ENCODE assay signal across 8 cellular contexts in the genomic region with DNA sequence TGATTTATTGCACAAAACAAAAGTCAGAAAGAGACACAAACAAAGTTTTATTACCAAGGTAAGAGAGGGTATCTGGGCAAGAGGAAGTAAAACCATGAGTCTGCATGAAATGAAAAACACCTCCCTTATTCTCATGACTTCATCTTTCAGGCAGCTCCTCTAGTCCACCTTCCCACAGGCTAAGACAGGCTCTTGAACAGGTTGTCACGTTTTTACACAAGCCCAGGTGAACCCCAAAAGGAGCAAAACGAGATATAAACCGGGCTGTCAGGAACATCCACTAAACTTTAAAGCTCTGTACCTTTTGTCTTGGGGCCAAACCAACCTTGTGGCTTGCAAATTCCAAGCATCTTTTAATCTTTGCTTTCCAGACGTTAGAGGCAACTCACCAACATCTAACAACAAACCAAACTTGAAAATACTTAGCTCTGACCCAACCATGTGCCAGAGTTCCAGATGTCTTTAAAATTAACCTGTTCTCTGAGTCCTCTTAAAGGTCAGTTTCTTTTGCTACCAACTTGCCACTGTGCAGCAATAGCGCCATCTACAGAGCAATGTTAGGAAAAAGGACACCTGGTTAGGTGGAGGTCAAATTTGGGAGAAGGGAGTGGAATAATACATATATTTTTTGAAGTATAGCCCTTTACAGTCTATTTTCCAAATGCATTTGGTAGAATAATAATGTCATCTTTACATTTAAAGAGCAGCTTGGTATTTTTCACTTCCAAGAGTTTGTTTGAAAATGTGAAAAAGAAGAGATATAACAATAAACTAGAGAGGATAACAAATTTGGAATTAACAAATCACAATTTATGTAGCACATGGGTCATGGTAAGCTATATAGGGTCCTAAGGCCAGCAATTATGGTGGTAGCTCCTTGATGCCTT.
DNase-seq lines count a peak whose midpoint lies in the region; ATAC-seq lines count a peak whose summit lies in the region.

No MANE protein-coding gene starts in this region.

- peaks cover 14% of the 10 kb centered on the region for H3K4me1 Mint-ChIP-seq in activated T-helper 17 cell treated with anti-CD3 and anti-CD28 coated beads, Interleukin-2, amount 50 U/mL, for 72 hours

- no peaks in the 10 kb centered on the region for H3K27me3 ChIP-seq in aorta (ENCODE audit: control insufficient read depth in 1 of 2, insufficient read depth in 2 of 2, low read length in 1 of 2)

- H3K36me3 ChIP-seq in aorta (ENCODE audit: control insufficient read depth in 1 of 2, insufficient read depth in 2 of 2, low read length in 1 of 2): no peaks in the 10 kb centered on the region

- H3K27me3 Mint-ChIP-seq in activated T-helper 17 cell treated with anti-CD3 and anti-CD28 coated beads, Interleukin-2, amount 50 U/mL, for 72 hours: no peaks in the 10 kb centered on the region

- H3K27ac ChIP-seq in aorta (ENCODE audit: low read depth in 1 of 2, low read length in 2 of 2): no peak overlapping the region

- ATAC-seq in GM18909 (IDR thresholded peaks at IDR 0.05; ENCODE audit: poor library complexity, unreplicated experiment) (peak; percentile 95), HG03060 (IDR thresholded peaks at IDR 0.05; ENCODE audit: low read depth, unreplicated experiment) (peak; percentile 93), aorta (ENCODE audit: low FRiP score) (no peak)
- peak; percentile 77 for ATAC-seq in activated T-helper 17 cell treated with anti-CD3 and anti-CD28 coated beads, Interleukin-2, amount 50 U/mL, for 72 hours (replicated peaks)

- intact Hi-C loops in aorta (cut with DNase I): no loop called here

- H3K9me3 Mint-ChIP-seq in activated T-helper 17 cell treated with anti-CD3 and anti-CD28 coated beads, Interleukin-2, amount 50 U/mL, for 72 hours: no peaks in the 10 kb centered on the region

- peak overlapping the region; percentile 33 for H3K27ac Mint-ChIP-seq in activated T-helper 17 cell treated with anti-CD3 and anti-CD28 coated beads, Interleukin-2, amount 50 U/mL, for 72 hours

- H3K36me3 Mint-ChIP-seq in activated T-helper 17 cell treated with anti-CD3 and anti-CD28 coated beads, Interleukin-2, amount 50 U/mL, for 72 hours (ENCODE audit: low read depth): no peaks in the 10 kb centered on the region

- H3K4me3 ChIP-seq in aorta (ENCODE audit: low read length in 2 of 2): no peak overlapping the region

- no peaks in the 10 kb centered on the region for H3K9me3 ChIP-seq in aorta (ENCODE audit: control insufficient read depth, low read length)

- DNase-seq in COR-L47 (lab: John Stamatoyannopoulos, UW) (peak; percentile 47), NCI-H82 treated with DMSO at 0.1 percent for 48 hours (lab: John Stamatoyannopoulos, UW; ENCODE audit: unreplicated experiment) (peak; percentile 9), iPS-NIHi7 (ENCODE audit: extremely low spot score) (peak; percentile 65), aorta (no peak)
- DNase-seq in stimulated activated naive CD4-positive, alpha-beta T cell (lab: John Stamatoyannopoulos, UW): peak in 5 of 6 experiments; percentile 0 to 42 (median 13)

- peak overlapping the region; percentile 44 for H3K4me3 Mint-ChIP-seq in activated T-helper 17 cell treated with anti-CD3 and anti-CD28 coated beads, Interleukin-2, amount 50 U/mL, for 72 hours

- H3K4me1 ChIP-seq in aorta (ENCODE audit: control insufficient read depth in 1 of 2, insufficient read depth in 2 of 2, low read length in 2 of 2): no peaks in the 10 kb centered on the region

- 25 to 28% methylated on average over 5 of the region's 5 CpGs for WGBS in aorta, 2 donors

Comparison
In these comparisons a context has a peak if more than half of its experiments do, and no peak if none do; other contexts are left out.
1. DNase-seq: peak in COR-L47 (single experiment), NCI-H82 treated with DMSO at 0.1 percent for 48 hours (single experiment), iPS-NIHi7 (single experiment) and stimulated activated naive CD4-positive, alpha-beta T cell (5 of 6); none in aorta (0 of 2).